In the genomic region with DNA sequence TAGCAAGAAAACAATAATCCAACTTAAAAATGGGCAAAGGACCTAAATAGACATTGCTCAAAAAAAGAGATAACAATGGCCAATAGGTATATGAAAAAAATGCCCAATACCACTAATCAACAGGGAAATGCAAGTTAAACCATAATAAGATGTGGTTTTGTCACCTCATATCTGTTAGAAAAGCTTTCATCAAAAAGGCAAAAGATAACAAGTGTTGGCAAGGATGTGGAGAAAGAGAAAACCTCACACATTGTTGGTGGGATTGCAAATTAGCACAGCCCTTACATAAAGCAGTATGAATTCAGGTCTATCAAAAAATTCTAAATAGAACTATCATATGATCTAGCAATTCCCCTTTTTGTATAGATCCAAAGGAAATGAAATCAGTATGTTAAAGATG, we compare ENCODE assay signal across 25 cellular contexts.
"Had no signal": no experiment of that assay in that cellular context is flagged by ENCODE, and none has a peak within 500 bp of the region (broad histone marks: within the 10 kb centered on the region; RNA-seq: fewer than 3 reads in every experiment).

No MANE protein-coding gene starts in this region.

- H3K27me3 Mint-ChIP-seq: progenitor cell of endocrine pancreas; stimulated activated naive CD8-positive, alpha-beta T cell treated with anti-CD3 and anti-CD28 coated beads, Interleukin-15, amount 100 ng/mL, for 72 hours had no signal

- H3K36me3 ChIP-seq: left lung, lower lobe of right lung, ovary, right atrium auricular region, right lobe of liver, tibial nerve, uterus had no signal

- H3K9me3 ChIP-seq: lower lobe of right lung, ovary, right lobe of liver, uterus had no signal

- H3K4me3 ChIP-seq: left lung, lower lobe of right lung, ovary, right atrium auricular region, right lobe of liver, smooth muscle cell, tibial nerve, uterus had no signal

- H3K27me3 ChIP-seq: left lung, ovary, right atrium auricular region, right lobe of liver, tibial nerve, uterus had no signal

- H3K27ac Mint-ChIP-seq: naive thymus-derived CD8-positive, alpha-beta T cell; progenitor cell of endocrine pancreas; stimulated activated memory B cell treated with anti-CD40 and anti-IgM and Interleukin-4, amounts not matched to agents 10 μg/mL and 1 μg/mL and 100 μg/mL, for 72 hours; stimulated activated naive CD8-positive, alpha-beta T cell treated with anti-CD3 and anti-CD28 coated beads, Interleukin-15, amount 100 ng/mL, for 72 hours; type B pancreatic cell had no signal

- H3K4me3 Mint-ChIP-seq: naive thymus-derived CD8-positive, alpha-beta T cell; stimulated activated memory B cell treated with anti-CD40 and anti-IgM and Interleukin-4, amounts not matched to agents 10 μg/mL and 1 μg/mL and 100 μg/mL, for 72 hours; stimulated activated naive CD8-positive, alpha-beta T cell treated with anti-CD3 and anti-CD28 coated beads, Interleukin-15, amount 100 ng/mL, for 72 hours; type B pancreatic cell had no signal

- H3K36me3 Mint-ChIP-seq: stimulated activated memory B cell treated with anti-CD40 and anti-IgM and Interleukin-4, amounts not matched to agents 10 μg/mL and 1 μg/mL and 100 μg/mL, for 72 hours; type B pancreatic cell had no signal

- H3K4me1 ChIP-seq: left lung, lower lobe of right lung, right atrium auricular region, right lobe of liver, tibial nerve, uterus had no signal

- H3K4me1 Mint-ChIP-seq: stimulated activated memory B cell treated with anti-CD40 and anti-IgM and Interleukin-4, amounts not matched to agents 10 μg/mL and 1 μg/mL and 100 μg/mL, for 72 hours; stimulated activated naive CD8-positive, alpha-beta T cell treated with anti-CD3 and anti-CD28 coated beads, Interleukin-15, amount 100 ng/mL, for 72 hours had no signal

- ATAC-seq: left colon; left lung; lower lobe of right lung; naive thymus-derived CD8-positive, alpha-beta T cell; right lobe of liver; stimulated activated memory B cell treated with anti-CD40 and anti-IgM and Interleukin-4, amounts not matched to agents 10 μg/mL and 1 μg/mL and 100 μg/mL, for 72 hours; stimulated activated naive CD8-positive, alpha-beta T cell treated with anti-CD3 and anti-CD28 coated beads, Interleukin-15, amount 100 ng/mL, for 72 hours had no signal

- H3K4me2 ChIP-seq: smooth muscle cell had no signal

- H3K9me3 Mint-ChIP-seq: stimulated activated naive CD8-positive, alpha-beta T cell treated with anti-CD3 and anti-CD28 coated beads, Interleukin-15, amount 100 ng/mL, for 72 hours had no signal

- DNase-seq: hippocampal formation; kidney; left colon; left lung; lower lobe of right lung; mammary epithelial cell; mesenchymal stem cell; ovary; right lobe of liver; stimulated activated CD4-positive, alpha-beta T cell treated with anti-CD3 and anti-CD28 coated beads, Interleukin-1b, Interleukin-23, amount 100 ng/mL, for 48 hours; stimulated activated CD4-positive, alpha-beta T cell treated with anti-CD3 and anti-CD28 coated beads, Interleukin-2, amount 100 ng/mL, for 48 hours; stimulated activated CD4-positive, alpha-beta T cell treated with anti-CD3 and anti-CD28 coated beads, Interleukin-4, amount 100 ng/mL, for 4 hours; stimulated activated CD8-positive, alpha-beta memory T cell treated with anti-CD3 and anti-CD28 coated beads, Interleukin-4, amount 100 ng/mL, for 48 hours; stimulated activated naive CD4-positive, alpha-beta T cell treated with Interleukin-2 at 50 U/mL for 16 hours; stimulated activated naive CD8-positive, alpha-beta T cell treated with anti-CD3 and anti-CD28 coated beads, Interleukin-15, amount 100 ng/mL, for 72 hours; substantia nigra; uterus had no signal

- H3K27ac ChIP-seq: left lung, lower lobe of right lung, ovary, right atrium auricular region, right lobe of liver, tibial nerve, uterus had no signal

- FAIRE-seq: islet of Langerhans, kidney had no signal
